ENCODE assay signal across 8 cellular contexts in the genomic region with DNA sequence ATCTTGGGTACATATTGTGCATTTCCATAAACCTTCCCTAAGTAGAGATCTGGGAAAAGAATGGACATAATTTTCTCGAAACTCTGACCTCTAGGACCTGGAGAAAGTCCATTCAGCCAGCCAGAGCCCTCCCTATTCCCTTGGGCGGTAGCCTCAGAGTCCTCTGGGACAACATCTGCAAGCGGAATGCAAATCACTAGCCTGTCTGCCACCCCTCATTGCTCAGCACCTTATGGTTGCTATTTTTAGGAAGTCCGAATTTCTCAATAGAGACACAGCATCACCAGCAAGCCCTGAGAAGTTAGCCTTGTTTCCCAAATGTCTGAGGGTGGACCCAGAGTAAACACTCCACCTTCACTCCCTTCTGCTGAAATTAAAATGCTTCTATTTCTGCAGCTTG. TPM values are rescaled to one million over a fixed set of nuclear protein-coding genes. Genes with fewer than 3 reads are reported as not detected.
A peak's percentile ranks its signal among the peaks of the same experiment; 100 is the strongest.
DNase-seq lines count a peak whose midpoint lies in the region; ATAC-seq lines count a peak whose summit lies in the region.

No MANE protein-coding gene starts in this region.

- peak; percentile 76 for ATAC-seq in GM18858 (IDR thresholded peaks at IDR 0.05; ENCODE audit: unreplicated experiment)
- peak; percentile 72 for ATAC-seq in HG02852 (IDR thresholded peaks at IDR 0.05; ENCODE audit: unreplicated experiment)
- peak; percentile 52 for ATAC-seq in left lobe of liver

- DNase-seq in RPMI7951 (ENCODE audit: low read depth): peak; percentile 92
- no peak for DNase-seq in left lobe of liver (ENCODE audit: low spot score)
- DNase-seq in NCI-H2107 (lab: John Stamatoyannopoulos, UW): no peak
- DNase-seq in H4 (ENCODE audit: low spot score): no peak
- DNase-seq in SHP77 treated with DMSO at 0.1 percent for 48 hours (lab: John Stamatoyannopoulos, UW): no peak
- DNase-seq in LoVo (ENCODE audit: low spot score): no peak

RNA-seq across cellular contexts. Expression of gene CD28, which starts 17.6 kb away (rescaled TPM):
- not detected in 2 replicates for total RNA-seq in RPMI7951 (2014; rRNA removed; shearing (Covaris generic))
- 1.5 TPM for total RNA-seq in left lobe of liver
- not detected in 2 replicates for total RNA-seq in H4 (2014; rRNA removed; shearing (Covaris generic))
